In genomic region chr12:48852734-48853168, GRCh38 we compare ENCODE assay signal across 8 cellular contexts. TPM values are rescaled to one million over a fixed set of nuclear protein-coding genes. Genes with fewer than 3 reads are reported as not detected.
DNase-seq lines count a peak whose midpoint lies in the region; ATAC-seq and TF ChIP-seq lines count a peak whose summit lies in the region.

No MANE protein-coding gene starts in this region.

- no peak for DNase-seq in MG63
- DNase-seq in dorsolateral prefrontal cortex, result no peak
- no peak for DNase-seq in neural crest cell (ENCODE audit: low read depth, low spot score)
- no peak for DNase-seq in GM03348 (ENCODE audit: low spot score)
- DNase-seq in NCI-H1105 treated with DMSO at 0.1 percent for 48 hours (lab: John Stamatoyannopoulos, UW), result no peak

- H3K4me1 Mint-ChIP-seq in neural crest cell, result peaks cover 35% of the 10 kb centered on the region

- no peaks in the 10 kb centered on the region for H3K27me3 Mint-ChIP-seq in neural crest cell (ENCODE audit: low read depth)

- no peaks in the 10 kb centered on the region for H3K36me3 Mint-ChIP-seq in neural crest cell (ENCODE audit: low read depth)

- peak overlapping the region; percentile 83 for H3K27ac Mint-ChIP-seq in neural crest cell (ENCODE audit: unreplicated experiment)

- peak; percentile 27 for TF ChIP-seq CTCF in GM12873 (IDR thresholded peaks at IDR 0.05; ENCODE audit: insufficient read depth, low read depth, low read length, missing control alignments)
- no peak for TF ChIP-seq CTCF in dorsolateral prefrontal cortex (IDR thresholded peaks at IDR 0.05 in 54 of 56, conservative IDR thresholded peaks at IDR 0.05 in 2 of 56; ENCODE audit: low read depth in 1 of 56, partially characterized antibody in 56 of 56)
- TF ChIP-seq CTCF in neural crest cell (conservative IDR thresholded peaks at IDR 0.05), result no peak

- H3K9me3 ChIP-seq in MG63, result no peaks in the 10 kb centered on the region

- intact Hi-C loops in dorsolateral prefrontal cortex (cut with DNase I), result loop anchor here (1.0 to 10.0 kb wide), 4 partner anchors 38 to 142 kb away; partner anchors contain the start of gene DDN (in 2 of the 2)

- peak overlapping the region; percentile 89 for H3K4me3 ChIP-seq in MG63
- peak overlapping the region; percentile 67 to 100 (median 94) for H3K4me3 ChIP-seq in dorsolateral prefrontal cortex

- ATAC-seq in HG02981 (IDR thresholded peaks at IDR 0.05; ENCODE audit: unreplicated experiment) (no peak), HG03354 (IDR thresholded peaks at IDR 0.05; ENCODE audit: poor library complexity, severe bottlenecking, unreplicated experiment) (no peak)

- H3K36me3 ChIP-seq in MG63, result peaks cover 16% of the 10 kb centered on the region

- peak overlapping the region; percentile 95 for H3K4me3 Mint-ChIP-seq in neural crest cell

- H3K9me3 Mint-ChIP-seq in neural crest cell, result no peaks in the 10 kb centered on the region

- no peaks in the 10 kb centered on the region for H3K27me3 ChIP-seq in MG63
- H3K27me3 ChIP-seq in dorsolateral prefrontal cortex, result no peaks in the 10 kb centered on the region

- peak overlapping the region in 58 of 59 donors; percentile 3 to 94 (median 80) for H3K27ac ChIP-seq in dorsolateral prefrontal cortex

RNA-seq across cellular contexts. Expression of gene DDX23, which starts 0.8 kb away (rescaled TPM):
- total RNA-seq in MG63 (2014; rRNA removed; shearing (Covaris generic); ENCODE audit: low replicate concordance), result 76.0 and 85.0 TPM in 2 replicates
- total RNA-seq in dorsolateral prefrontal cortex, result 10 to 100 TPM; 43.5 to 81.2 (median 57.8) TPM
- 119 and 124 TPM in 2 replicates for total RNA-seq in neural crest cell

RNA-seq across cellular contexts. Expression of gene RND1, which starts 12.9 kb away (rescaled TPM):
- total RNA-seq in MG63 (2014; rRNA removed; shearing (Covaris generic); ENCODE audit: low replicate concordance), result 0.12 TPM in 1 of 2 replicates, not detected in the other
- total RNA-seq in dorsolateral prefrontal cortex, result 100 to 1,000 TPM in 1 of 120 experiments, 10 to 100 TPM in 119; 15.3 to 117 (median 55.5) TPM
- total RNA-seq in neural crest cell, result 4.2 and 6.1 TPM in 2 replicates

RNA-seq across cellular contexts. Expression of gene CACNB3, which starts 34.5 kb away (rescaled TPM):
- total RNA-seq in MG63 (2014; rRNA removed; shearing (Covaris generic); ENCODE audit: low replicate concordance), result 13.9 and 19.0 TPM in 2 replicates
- total RNA-seq in dorsolateral prefrontal cortex, result 100 to 1,000 TPM in 45 of 120 experiments, 10 to 100 TPM in 75; 26.9 to 136 (median 93.2) TPM
- 57.4 and 59.7 TPM in 2 replicates for total RNA-seq in neural crest cell
